In the genomic region with DNA sequence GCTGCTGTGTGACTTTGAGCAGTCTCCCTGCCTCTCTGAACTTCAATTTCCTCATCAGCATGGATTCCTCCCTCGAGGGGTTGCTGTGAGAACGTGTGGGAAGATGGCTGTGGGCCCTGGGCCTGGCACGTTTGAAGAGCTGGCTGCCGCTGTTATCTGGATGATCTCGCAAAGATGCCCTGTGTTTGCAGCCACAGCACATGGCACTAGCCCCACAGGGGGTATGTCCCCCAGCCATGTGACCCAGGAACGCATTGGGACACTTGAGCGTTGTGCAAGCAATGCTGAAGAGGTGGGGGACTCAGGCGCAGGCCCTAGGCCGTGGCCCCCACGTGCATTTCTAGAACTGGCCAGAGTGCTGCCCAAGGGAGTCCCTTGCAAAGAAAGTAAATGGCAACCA, we compare ENCODE assay signal across 18 cellular contexts.
DNase-seq lines count a peak whose midpoint lies in the region; ATAC-seq and TF ChIP-seq lines count a peak whose summit lies in the region.
"Had no signal": no experiment of that assay in that cellular context is flagged by ENCODE, and none has a peak within 500 bp of the region (broad histone marks: within the 10 kb centered on the region; RNA-seq: fewer than 3 reads in every experiment).

No MANE protein-coding gene starts in this region.

- no peak overlapping the region for H3K27ac Mint-ChIP-seq in WTC11
- H3K27ac Mint-ChIP-seq: B cell; CD4-positive, alpha-beta memory T cell; GM23338; HFFc6; IgD-negative memory B cell had no signal

- H3K4me1 Mint-ChIP-seq in WTC11, result peaks cover 31% of the 10 kb centered on the region
- H3K4me1 Mint-ChIP-seq: B cell, IgD-negative memory B cell had no signal

- WGBS in esophagus squamous epithelium, 2 donors, result 67 to 90% methylated on average over 2 to 10 of the region's 10 CpGs

- TF ChIP-seq CTCF in WTC11 (IDR thresholded peaks at IDR 0.05), result no peak
- TF ChIP-seq CTCF in esophagus squamous epithelium (IDR thresholded peaks at IDR 0.05), result no peak
- no peak for TF ChIP-seq CTCF in gastrocnemius medialis (IDR thresholded peaks at IDR 0.05 in 4 of 5, conservative IDR thresholded peaks at IDR 0.05 in 1 of 5)

- H3K4me3 Mint-ChIP-seq in WTC11, result no peak overlapping the region
- H3K4me3 Mint-ChIP-seq: B cell; CD4-positive, alpha-beta memory T cell; GM23338; HFFc6; IgD-negative memory B cell had no signal

- in situ Hi-C loops in gastrocnemius medialis (cut with MboI; ENCODE audit: low sequenced_read_pairs in 4 of 4), result no loop called here

- no peaks in the 10 kb centered on the region for H4K20me1 ChIP-seq in BLaER1

- peaks cover 4% of the 10 kb centered on the region; the same call in 1 of the 2 replicates for H3K9me3 Mint-ChIP-seq in WTC11
- H3K9me3 Mint-ChIP-seq: GM23338, IgD-negative memory B cell had no signal

- no peak for TF ChIP-seq POLR2A in esophagus squamous epithelium (IDR thresholded peaks at IDR 0.05)
- no peak for TF ChIP-seq POLR2A in gastrocnemius medialis (IDR thresholded peaks at IDR 0.05)

- no peak for ATAC-seq in WTC11
- no peak for ATAC-seq in left lobe of liver
- no peak for ATAC-seq in gastrocnemius medialis
- ATAC-seq in GM18907 (IDR thresholded peaks at IDR 0.05; ENCODE audit: unreplicated experiment), result no peak
- ATAC-seq: GM23338 had no signal

- H3K36me3 Mint-ChIP-seq in WTC11, result no peaks in the 10 kb centered on the region
- H3K36me3 Mint-ChIP-seq: CD4-positive, alpha-beta memory T cell; IgD-negative memory B cell had no signal

- CTCF ChIA-PET in WTC11 (lab: Charles Lee), result interaction anchor here (1.0 to 1.2 kb wide), 2 partner anchors 67 to 71 kb away, joined by 3 read pairs; no protein-coding TSS in a partner anchor

- DNase-seq in WTC11 (ENCODE audit: low spot score) (no peak), esophagus squamous epithelium (lab: John Stamatoyannopoulos, UW) (no peak), left lobe of liver (ENCODE audit: low spot score) (no peak), gastrocnemius medialis (no peak), CD1c-positive myeloid dendritic cell (ENCODE audit: extremely low spot score) (no peak)
- DNase-seq: CD4-positive, alpha-beta memory T cell; DMS153; DMS79; GDM1; H7; HFFc6 had no signal

- H3K4me1 ChIP-seq in BLaER1 (peaks cover 56% of the 10 kb centered on the region), esophagus squamous epithelium (peaks cover 0 to 47% (median 17%) of the 10 kb centered on the region in 3 donors), gastrocnemius medialis (no peaks in the 10 kb centered on the region)

- no peaks in the 10 kb centered on the region for H3K27me3 ChIP-seq in BLaER1
- H3K27me3 ChIP-seq in esophagus squamous epithelium, result no peaks in the 10 kb centered on the region
- no peaks in the 10 kb centered on the region for H3K27me3 ChIP-seq in gastrocnemius medialis

- POLR2A ChIA-PET in WTC11 (lab: Charles Lee), result no interaction called here

- no peak overlapping the region for H3K4me3 ChIP-seq in BLaER1
- H3K4me3 ChIP-seq in esophagus squamous epithelium, result no peak overlapping the region
- no peak overlapping the region for H3K4me3 ChIP-seq in gastrocnemius medialis
- H3K4me3 ChIP-seq: GM23338 had no signal

- no peak overlapping the region for H3K9ac ChIP-seq in BLaER1

- no peaks in the 10 kb centered on the region for H3K9me3 ChIP-seq in BLaER1
- no peaks in the 10 kb centered on the region for H3K9me3 ChIP-seq in esophagus squamous epithelium
- H3K9me3 ChIP-seq in gastrocnemius medialis, result no peaks in the 10 kb centered on the region

- peaks cover 14% of the 10 kb centered on the region for H3K27me3 Mint-ChIP-seq in WTC11 (ENCODE audit: low read depth)

- H3K4me2 ChIP-seq in BLaER1, result peak overlapping the region; percentile 75
- H3K4me2 ChIP-seq: GM23338 had no signal

- intact Hi-C loops in esophagus squamous epithelium (cut with DNase I) (no loop called here), gastrocnemius medialis (cut with DNase I; ENCODE audit: low total_unique reads) (no loop called here)

- H3K27ac ChIP-seq in BLaER1, result peak overlapping the region; percentile 64
- peak overlapping the region; percentile 85 for H3K27ac ChIP-seq in cingulate gyrus (ENCODE audit: low read depth, low read length)
- peak overlapping the region in 3 of 4 donors; percentile 13 to 61 (median 48) for H3K27ac ChIP-seq in esophagus squamous epithelium
- no peak overlapping the region for H3K27ac ChIP-seq in gastrocnemius medialis
- H3K27ac ChIP-seq: C4-2B had no signal

- no peaks in the 10 kb centered on the region for H3K36me3 ChIP-seq in BLaER1
- no peaks in the 10 kb centered on the region for H3K36me3 ChIP-seq in esophagus squamous epithelium
- H3K36me3 ChIP-seq in gastrocnemius medialis, result no peaks in the 10 kb centered on the region

TF ChIP-seq in WTC11, 78 proteins besides CTCF, POLR2A, EP300 and RAD21:
- TF ChIP-seq ZNF138 (CRISPR knock-in tag; conservative IDR thresholded peaks at IDR 0.05) (no peak), ELF4 (CRISPR knock-in tag; IDR thresholded peaks at IDR 0.05; ENCODE audit: low read depth) (no peak)
- TF ChIP-seq, protein P1, sequence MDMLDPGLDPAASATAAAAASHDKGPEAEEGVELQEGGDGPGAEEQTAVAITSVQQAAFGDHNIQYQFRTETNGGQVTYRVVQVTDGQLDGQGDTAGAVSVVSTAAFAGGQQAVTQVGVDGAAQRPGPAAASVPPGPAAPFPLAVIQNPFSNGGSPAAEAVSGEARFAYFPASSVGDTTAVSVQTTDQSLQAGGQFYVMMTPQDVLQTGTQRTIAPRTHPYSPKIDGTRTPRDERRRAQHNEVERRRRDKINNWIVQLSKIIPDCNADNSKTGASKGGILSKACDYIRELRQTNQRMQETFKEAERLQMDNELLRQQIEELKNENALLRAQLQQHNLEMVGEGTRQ (CRISPR knock-in tag; IDR thresholded peaks at IDR 0.05), result 0 out of 2 replicates have a peak, but pooled peaks have one; percentile 8
- TF ChIP-seq, protein P2, sequence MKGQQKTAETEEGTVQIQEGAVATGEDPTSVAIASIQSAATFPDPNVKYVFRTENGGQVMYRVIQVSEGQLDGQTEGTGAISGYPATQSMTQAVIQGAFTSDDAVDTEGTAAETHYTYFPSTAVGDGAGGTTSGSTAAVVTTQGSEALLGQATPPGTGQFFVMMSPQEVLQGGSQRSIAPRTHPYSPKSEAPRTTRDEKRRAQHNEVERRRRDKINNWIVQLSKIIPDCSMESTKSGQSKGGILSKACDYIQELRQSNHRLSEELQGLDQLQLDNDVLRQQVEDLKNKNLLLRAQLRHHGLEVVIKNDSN (CRISPR knock-in tag; IDR thresholded peaks at IDR 0.05), result no peak

Comparison
In these comparisons a context has a peak if more than half of its experiments do, and no peak if none do; other contexts are left out.
1. H3K27ac ChIP-seq: peak in BLaER1 (single experiment), cingulate gyrus (single experiment) and esophagus squamous epithelium (3 of 4); none in gastrocnemius medialis (0 of 4).